In genomic region chr5:111758284-111758628, GRCh38 we compare ENCODE assay signal across 8 cellular contexts. TPM values are rescaled to one million over a fixed set of nuclear protein-coding genes. Genes with fewer than 3 reads are reported as not detected.
A peak's percentile ranks its signal among the peaks of the same experiment; 100 is the strongest.
DNase-seq lines count a peak whose midpoint lies in the region; ATAC-seq, FAIRE-seq and TF ChIP-seq lines count a peak whose summit lies in the region.

No MANE protein-coding gene starts in this region.

- FAIRE-seq in pancreas (lab: Jason Lieb, UNC), result no peak

- POLR2A ChIA-PET in Caco-2 (lab: Charles Lee), result no interaction called here

- H3K27ac Mint-ChIP-seq in Caco-2 (ENCODE audit: unreplicated experiment), result peak overlapping the region; percentile 82

- 8 to 10% methylated on average over 5 of the region's 5 CpGs for WGBS in esophagus, 2 donors
- WGBS in pancreas, 2 donors, result 2 to 5% methylated on average over 5 of the region's 5 CpGs

- intact Hi-C loops in Caco-2 (cut with micrococcal nuclease; ENCODE audit: unreplicated experiment) (loop anchor here (5.0 kb wide), 2 partner anchors 206 to 389 kb away; no protein-coding TSS in a partner anchor), pancreas (cut with DNase I) (no loop called here)

- H3K36me3 ChIP-seq in Caco-2 (ENCODE audit: control insufficient read depth, insufficient read depth, low read length) (no peaks in the 10 kb centered on the region), Peyer's patch (no peaks in the 10 kb centered on the region), esophagus (ENCODE audit: control insufficient read depth in 2 of 2, insufficient read depth in 2 of 2, low read length in 1 of 2) (no peaks in the 10 kb centered on the region), pancreas (no peaks in the 10 kb centered on the region)

- H3K4me3 Mint-ChIP-seq in Caco-2 (ENCODE audit: unreplicated experiment), result peak overlapping the region; percentile 73

- H3K27me3 ChIP-seq in Caco-2 (replicated peaks; ENCODE audit: control insufficient read depth, insufficient read depth, low read length) (peaks cover 1% of the 10 kb centered on the region; the same call in 1 of the 2 replicates), Peyer's patch (no peaks in the 10 kb centered on the region), esophagus (ENCODE audit: control insufficient read depth in 1 of 2, insufficient read depth in 2 of 2, low read length in 2 of 2) (no peaks in the 10 kb centered on the region), pancreas (no peaks in the 10 kb centered on the region)

- H3K27me3 Mint-ChIP-seq in Caco-2 (ENCODE audit: insufficient read depth, unreplicated experiment), result peaks cover 21% of the 10 kb centered on the region

- H3K36me3 Mint-ChIP-seq in Caco-2 (ENCODE audit: insufficient read depth, unreplicated experiment), result no peaks in the 10 kb centered on the region

- CTCF ChIA-PET in Caco-2 (lab: Charles Lee), result interaction anchor here (0.6 kb wide), 1 partner anchor 43 kb away, joined by 4 read pairs; no protein-coding TSS in a partner anchor

- H3K9me3 Mint-ChIP-seq in Caco-2 (ENCODE audit: unreplicated experiment), result no peaks in the 10 kb centered on the region

- ATAC-seq in pancreas (no peak), HG03025 (IDR thresholded peaks at IDR 0.05; ENCODE audit: low FRiP score, unreplicated experiment) (no peak), HG03039 (IDR thresholded peaks at IDR 0.05; ENCODE audit: unreplicated experiment) (no peak)

- TF ChIP-seq CTCF in Caco-2 (IDR thresholded peaks at IDR 0.05; ENCODE audit: insufficient read depth in 1 of 2, low read depth in 1 of 2, low read length in 1 of 2, severe bottlenecking in 1 of 2, unreplicated experiment in 1 of 2) (no peak), Peyer's patch (IDR thresholded peaks at IDR 0.05) (no peak), pancreas (IDR thresholded peaks at IDR 0.05) (no peak)

- DNase-seq in Caco-2 (no peak), Peyer's patch (no peak), pancreas (no peak), retina (no peak), iPS-NIHi11 (ENCODE audit: low spot score) (no peak)

- H3K4me3 ChIP-seq in Caco-2 (ENCODE audit: low read depth, low read length) (peak overlapping the region; percentile 46), Peyer's patch (peak overlapping the region; percentile 51 to 92 (median 66)), esophagus (ENCODE audit: low read depth in 1 of 2, low read length in 2 of 2) (peak overlapping the region; percentile 47 to 76), pancreas (peak overlapping the region; percentile 26 to 62 (median 55))

- H3K9me3 ChIP-seq in Caco-2 (no peaks in the 10 kb centered on the region), Peyer's patch (no peaks in the 10 kb centered on the region), esophagus (ENCODE audit: control insufficient read depth in 2 of 2, insufficient read depth in 1 of 2, low read depth in 1 of 2, low read length in 1 of 2) (no peaks in the 10 kb centered on the region), pancreas (no peaks in the 10 kb centered on the region)

- BruUV-seq in Caco-2 (replicated peaks; lab: Mats Ljungman, UMichigan), result no TSS peak

- H3K27ac ChIP-seq in Peyer's patch, result peak overlapping the region; percentile 72 to 93 (median 81)
- peak overlapping the region; percentile 88 for H3K27ac ChIP-seq in esophagus (ENCODE audit: low read depth in 2 of 2, low read length in 1 of 2)
- peak overlapping the region; percentile 89 to 94 (median 92) for H3K27ac ChIP-seq in pancreas

- no peak for TF ChIP-seq POLR2A in Peyer's patch (IDR thresholded peaks at IDR 0.05)

- H3K4me1 ChIP-seq in Caco-2 (peaks cover 11% of the 10 kb centered on the region; the same call in 1 of the 2 replicates), Peyer's patch (no peaks in the 10 kb centered on the region), esophagus (ENCODE audit: control insufficient read depth in 2 of 2, insufficient read depth in 2 of 2, low read length in 1 of 2) (no peaks in the 10 kb centered on the region), pancreas (peaks cover 0 to 19% (median 5%) of the 10 kb centered on the region in 3 donors)

- peaks cover 4% of the 10 kb centered on the region for H3K4me1 Mint-ChIP-seq in Caco-2 (ENCODE audit: low read depth, unreplicated experiment)

RNA-seq across cellular contexts. Expression of gene NREP, which starts 1.3 kb away (rescaled TPM):
- total RNA-seq in Caco-2 (2022) (2.3 and 2.4 TPM in 2 replicates), Peyer's patch (10 to 100 TPM in 1 of 4 donors, 1 to 10 TPM in 3; 2.3 to 18.2 (median 2.8) TPM), pancreas (10 to 100 TPM in 1 of 6 donors, 1 to 10 TPM in 5; 2.3 to 19.1 (median 5.0) TPM)
- polyA plus RNA-seq in esophagus (1 to 10 TPM; 4.6 to 7.5 TPM), pancreas (10 to 100 TPM in 1 of 2 donors, 1 to 10 TPM in 1; 3.7 to 10.7 TPM)
